8 cellular contexts compared by ENCODE assay signal in the genomic region with DNA sequence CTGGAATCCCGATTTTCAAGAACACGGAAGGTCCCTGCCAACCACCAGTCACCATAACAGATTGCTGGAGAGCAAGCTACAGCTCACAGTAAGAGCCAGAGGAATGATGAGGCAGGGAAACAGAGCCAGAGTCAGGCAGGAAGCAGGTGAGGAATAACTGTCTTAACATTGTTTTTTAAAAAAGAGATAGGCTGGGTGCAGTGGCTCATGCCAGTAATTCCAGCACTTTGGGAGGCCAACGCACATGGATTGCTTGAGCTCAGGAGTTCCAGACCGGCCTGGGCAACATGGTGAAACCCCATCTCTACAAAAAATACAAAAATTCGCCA. TPM values are rescaled to one million over a fixed set of nuclear protein-coding genes. Genes with fewer than 3 reads are reported as not detected.
DNase-seq lines count a peak whose midpoint lies in the region; ATAC-seq and TF ChIP-seq lines count a peak whose summit lies in the region.
"Had no signal": no experiment of that assay in that cellular context is flagged by ENCODE, and none has a peak within 500 bp of the region (broad histone marks: within the 10 kb centered on the region; RNA-seq: fewer than 3 reads in every experiment).

No MANE protein-coding gene starts in this region.

- H3K36me3 ChIP-seq in thoracic aorta = peaks cover 21% of the 10 kb centered on the region

- H3K4me1 Mint-ChIP-seq in activated T-cell treated with anti-CD3 and anti-CD28 coated beads, Interleukin-2, amount 50 U/mL, for 4 hours (ENCODE audit: low read depth) = peaks cover 90% of the 10 kb centered on the region

- H3K4me3 ChIP-seq in epithelial cell of esophagus (ENCODE audit: low read length) (no peak overlapping the region), thoracic aorta (no peak overlapping the region)

- ATAC-seq in activated T-cell treated with anti-CD3 and anti-CD28 coated beads, Interleukin-2, amount 50 U/mL, for 4 hours = no peak
- no peak for ATAC-seq in thoracic aorta (ENCODE audit: insufficient number of reproducible peaks, low FRiP score, low read depth)
- no peak for ATAC-seq in GM18867 (IDR thresholded peaks at IDR 0.05; ENCODE audit: unreplicated experiment)

- no peak for TF ChIP-seq CTCF in epithelial cell of esophagus (IDR thresholded peaks at IDR 0.05; ENCODE audit: insufficient read depth, low read depth, low read length, missing control alignments)
- TF ChIP-seq CTCF in thoracic aorta (IDR thresholded peaks at IDR 0.05) = no peak

- no peaks in the 10 kb centered on the region for H3K9me3 Mint-ChIP-seq in activated T-cell treated with anti-CD3 and anti-CD28 coated beads, Interleukin-2, amount 50 U/mL, for 4 hours

- peak overlapping the region; percentile 43 for H3K4me3 Mint-ChIP-seq in activated T-cell treated with anti-CD3 and anti-CD28 coated beads, Interleukin-2, amount 50 U/mL, for 4 hours

- peaks cover 53 to 81% of the 10 kb centered on the region in 2 donors for H3K4me1 ChIP-seq in thoracic aorta (ENCODE audit: control insufficient read depth in 1 of 2, low read depth in 2 of 2)

- H3K27me3 ChIP-seq in thoracic aorta (replicated peaks; ENCODE audit: insufficient read depth) = no peaks in the 10 kb centered on the region

- H3K36me3 Mint-ChIP-seq in activated T-cell treated with anti-CD3 and anti-CD28 coated beads, Interleukin-2, amount 50 U/mL, for 4 hours (ENCODE audit: insufficient read depth) = peaks cover 16% of the 10 kb centered on the region

- no peaks in the 10 kb centered on the region for H3K9me3 ChIP-seq in thoracic aorta

- H3K27me3 Mint-ChIP-seq in activated T-cell treated with anti-CD3 and anti-CD28 coated beads, Interleukin-2, amount 50 U/mL, for 4 hours (ENCODE audit: low read depth) = no peaks in the 10 kb centered on the region

- H3K27ac ChIP-seq in thoracic aorta = peak overlapping the region; percentile 81 to 83

- DNase-seq in activated T-cell treated with anti-CD3 and anti-CD28 coated beads, Interleukin-2, amount 50 U/mL, for 4 hours = no peak
- no peak for DNase-seq in activated T-cell treated with anti-CD3 and anti-CD28 coated beads for 4 hours
- DNase-seq in epithelial cell of esophagus (ENCODE audit: low read depth) = peak; percentile 45
- DNase-seq in thoracic aorta (ENCODE audit: low spot score) = no peak
- DNase-seq in NCI-H2029 (lab: John Stamatoyannopoulos, UW) = no peak
- DNase-seq: NCI-H526; stimulated activated CD4-positive, alpha-beta T cell treated with anti-CD3 and anti-CD28 coated beads, Interleukin-4, amount 100 ng/mL, for 4 hours had no signal

RNA-seq across cellular contexts. Expression of gene CASTOR1, which starts 13.5 kb away (rescaled TPM):
- total RNA-seq in activated T-cell treated with anti-CD3 and anti-CD28 coated beads, Interleukin-2, amount 50 U/mL, for 4 hours = 1 to 10 TPM; 1.1 to 2.9 (median 2.4) TPM
- total RNA-seq in thoracic aorta = 10 to 100 TPM in 1 of 2 donors, 1 to 10 TPM in 1; 7.5 to 22.6 TPM

RNA-seq across cellular contexts. Expression of gene TBC1D10A, which starts 24.0 kb away (rescaled TPM):
- 10 to 100 TPM; 12.6 to 16.4 (median 14.0) TPM for total RNA-seq in activated T-cell treated with anti-CD3 and anti-CD28 coated beads, Interleukin-2, amount 50 U/mL, for 4 hours
- 10 to 100 TPM; 31.5 to 54.2 TPM for total RNA-seq in thoracic aorta

RNA-seq across cellular contexts. Expression of gene OSM, which starts 36.1 kb away (rescaled TPM):
- total RNA-seq in activated T-cell treated with anti-CD3 and anti-CD28 coated beads, Interleukin-2, amount 50 U/mL, for 4 hours = 10 to 100 TPM; 18.4 to 30.7 (median 22.2) TPM
- 10 to 100 TPM in 1 of 2 donors, 1 to 10 TPM in 1; 3.5 to 27.1 TPM for total RNA-seq in thoracic aorta

RNA-seq across cellular contexts. Expression of gene SF3A1, which starts 53.9 kb away (rescaled TPM):
- 100 to 1,000 TPM; 315 to 335 (median 324) TPM for total RNA-seq in activated T-cell treated with anti-CD3 and anti-CD28 coated beads, Interleukin-2, amount 50 U/mL, for 4 hours
- 10 to 100 TPM; 56.7 to 77.0 TPM for total RNA-seq in thoracic aorta

RNA-seq across cellular contexts. Expression of gene CCDC157, which starts 54.0 kb away (rescaled TPM):
- total RNA-seq in activated T-cell treated with anti-CD3 and anti-CD28 coated beads, Interleukin-2, amount 50 U/mL, for 4 hours = 1 to 10 TPM; 2.3 to 3.0 (median 2.6) TPM
- total RNA-seq in thoracic aorta = 1 to 10 TPM in 1 of 2 donors, under 1 TPM in 1; 0.27 to 2.9 TPM
